Comparison of ENCODE assay signal across 24 cellular contexts in the genomic region with DNA sequence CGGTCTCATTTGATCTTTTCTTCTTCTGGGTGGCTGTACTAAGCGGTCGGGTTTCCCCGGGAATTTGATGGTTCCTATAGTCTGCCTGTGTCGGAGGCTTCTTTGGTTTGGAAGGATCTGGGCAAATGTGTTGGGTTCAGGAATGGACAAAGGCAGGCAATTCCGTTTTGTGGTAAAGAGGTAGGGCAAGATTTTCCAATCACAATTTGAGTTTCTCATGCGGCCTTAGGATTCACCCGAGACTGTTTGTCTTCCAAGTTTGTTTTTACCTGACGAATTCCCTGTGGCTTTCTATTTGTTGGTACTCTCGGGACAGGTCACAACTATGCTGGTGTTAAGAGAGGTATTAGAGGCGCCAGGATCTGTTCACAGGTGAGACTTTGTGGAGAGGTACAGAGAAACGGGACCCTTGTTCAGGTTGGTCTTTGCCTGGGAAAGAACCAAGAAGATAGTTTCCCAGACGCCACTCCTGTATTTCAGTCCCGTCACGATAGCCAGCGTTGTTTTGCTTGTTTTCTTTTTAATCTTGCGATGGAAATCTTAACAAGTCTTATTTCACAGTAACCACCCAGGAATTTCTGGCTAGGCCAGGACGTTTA. TPM values are rescaled to one million over a fixed set of nuclear protein-coding genes. Genes with fewer than 3 reads are reported as not detected.
DNase-seq lines count a peak whose midpoint lies in the region; ATAC-seq and TF ChIP-seq lines count a peak whose summit lies in the region.
"Had no signal": no experiment of that assay in that cellular context is flagged by ENCODE, and none has a peak within 500 bp of the region (broad histone marks: within the 10 kb centered on the region; RNA-seq: fewer than 3 reads in every experiment).

No MANE protein-coding gene starts in this region.

- H3K4me1 Mint-ChIP-seq in endothelial cell (ENCODE audit: unreplicated experiment) (peaks cover 14% of the 10 kb centered on the region), neural progenitor cell (peaks cover 35% of the 10 kb centered on the region)

- peak overlapping the region; percentile 94 for H3K9ac ChIP-seq in HUES6 (ENCODE audit: low read length)
- no peak overlapping the region for H3K9ac ChIP-seq in neural progenitor cell
- H3K9ac ChIP-seq: BLaER1 had no signal

- peaks cover 6% of the 10 kb centered on the region for H3K36me3 Mint-ChIP-seq in endothelial cell (ENCODE audit: low read depth, unreplicated experiment)
- H3K36me3 Mint-ChIP-seq in neural progenitor cell, result peaks cover 23% of the 10 kb centered on the region
- H3K36me3 Mint-ChIP-seq: memory B cell had no signal

- no peak for ATAC-seq in mucosa of descending colon
- ATAC-seq: gastroesophageal sphincter, HCT116 had no signal

- peaks cover 61% of the 10 kb centered on the region for H3K27me3 ChIP-seq in HUES6 (ENCODE audit: control insufficient read depth, insufficient read depth, low read length)
- H3K27me3 ChIP-seq in neural progenitor cell, result peaks cover 79% of the 10 kb centered on the region
- H3K27me3 ChIP-seq: ovary had no signal

- peaks cover 36% of the 10 kb centered on the region for H4K20me1 ChIP-seq in neural progenitor cell (ENCODE audit: low read depth)

- H3K4me3 Mint-ChIP-seq in endothelial cell (ENCODE audit: unreplicated experiment), result peak overlapping the region; percentile 90
- peak overlapping the region; percentile 90 for H3K4me3 Mint-ChIP-seq in neural progenitor cell
- H3K4me3 Mint-ChIP-seq: memory B cell had no signal

- no peak overlapping the region for H3K27ac Mint-ChIP-seq in endothelial cell (ENCODE audit: unreplicated experiment)
- H3K27ac Mint-ChIP-seq in neural progenitor cell, result peak overlapping the region; percentile 75
- H3K27ac Mint-ChIP-seq: memory B cell had no signal

- H2AFZ ChIP-seq in neural progenitor cell (replicated peaks), result no peak overlapping the region

- H3K9me3 Mint-ChIP-seq in endothelial cell (ENCODE audit: unreplicated experiment) (no peaks in the 10 kb centered on the region), neural progenitor cell (peaks cover 3% of the 10 kb centered on the region)
- H3K9me3 Mint-ChIP-seq: memory B cell had no signal

- H3K4me3 ChIP-seq in HUES6 (ENCODE audit: low read depth, low read length), result peak overlapping the region; percentile 62
- peak overlapping the region; percentile 56 for H3K4me3 ChIP-seq in neural progenitor cell
- no peak overlapping the region for H3K4me3 ChIP-seq in mucosa of descending colon
- H3K4me3 ChIP-seq: BLaER1, colonic mucosa, ovary had no signal

- H3K9me3 ChIP-seq in HUES6 (ENCODE audit: control insufficient read depth, insufficient read depth, low read depth, low read length), result no peaks in the 10 kb centered on the region
- H3K9me3 ChIP-seq in neural progenitor cell (ENCODE audit: low read depth), result no peaks in the 10 kb centered on the region
- H3K9me3 ChIP-seq in mucosa of descending colon, result no peaks in the 10 kb centered on the region
- H3K9me3 ChIP-seq: ascending aorta, colonic mucosa, gastroesophageal sphincter, ovary, transverse colon had no signal

- intact Hi-C loops in mucosa of descending colon (cut with DNase I, micrococcal nuclease), result no loop called here

- H3K27ac ChIP-seq in HUES6 (ENCODE audit: low read depth, low read length) (peak overlapping the region; percentile 11; the same call in 1 of the 2 replicates), neural progenitor cell (no peak overlapping the region)
- H3K27ac ChIP-seq: 22Rv1, ascending aorta, BLaER1, colonic mucosa, epithelial cell of prostate, gastroesophageal sphincter, ovary, transverse colon, WERI-Rb-1 had no signal

- H3K27me3 Mint-ChIP-seq in endothelial cell (ENCODE audit: unreplicated experiment), result peaks cover 19% of the 10 kb centered on the region
- peaks cover 19% of the 10 kb centered on the region for H3K27me3 Mint-ChIP-seq in neural progenitor cell (ENCODE audit: insufficient read depth, low read depth)

- DNase-seq in NCI-H748 (lab: John Stamatoyannopoulos, UW; ENCODE audit: unreplicated experiment) (peak; percentile 23), NCI-H748 treated with DMSO at 0.1 percent for 48 hours (lab: John Stamatoyannopoulos, UW) (no peak), endothelial cell (ENCODE audit: low spot score) (no peak), neural progenitor cell (ENCODE audit: low spot score) (peak; percentile 64), mucosa of descending colon (no peak), SHP77 treated with DMSO at 0.1 percent for 48 hours (lab: John Stamatoyannopoulos, UW) (no peak), ecto neural progenitor cell (ENCODE audit: low spot score) (no peak)
- DNase-seq: activated gamma-delta T cell; colonic mucosa; DMS53; NCI-H446; OCI-M1; ovary; stimulated activated CD4-positive, alpha-beta T cell treated with anti-CD3 and anti-CD28 coated beads, Interleukin-4, amount 100 ng/mL, for 4 hours; transverse colon; WERI-Rb-1 had no signal

- peaks cover 15% of the 10 kb centered on the region for H3K4me1 ChIP-seq in HUES6 (ENCODE audit: control insufficient read depth, insufficient read depth, low read length)
- H3K4me1 ChIP-seq in neural progenitor cell, result peaks cover 42% of the 10 kb centered on the region
- peaks cover 28% of the 10 kb centered on the region for H3K4me1 ChIP-seq in mucosa of descending colon (ENCODE audit: low read depth)

- no peak for TF ChIP-seq CTCF in endothelial cell (IDR thresholded peaks at IDR 0.05; ENCODE audit: unreplicated experiment)
- no peak for TF ChIP-seq CTCF in neural progenitor cell (IDR thresholded peaks at IDR 0.05)
- TF ChIP-seq CTCF in mucosa of descending colon (IDR thresholded peaks at IDR 0.05), result no peak

- peaks cover 36% of the 10 kb centered on the region for H3K79me2 ChIP-seq in neural progenitor cell (ENCODE audit: low read depth)

- H3K4me2 ChIP-seq in neural progenitor cell, result peak overlapping the region; percentile 93
- H3K4me2 ChIP-seq: BLaER1 had no signal

- H3K36me3 ChIP-seq in HUES6 (ENCODE audit: control insufficient read depth, insufficient read depth, low read length) (peaks cover 44% of the 10 kb centered on the region; the same call in 1 of the 2 replicates), neural progenitor cell (no peaks in the 10 kb centered on the region), mucosa of descending colon (ENCODE audit: low read depth) (no peaks in the 10 kb centered on the region)
- H3K36me3 ChIP-seq: ascending aorta, BLaER1, colonic mucosa, gastroesophageal sphincter, ovary, transverse colon, WERI-Rb-1 had no signal

- H3F3A ChIP-seq in neural progenitor cell (ENCODE audit: low read depth), result peaks cover 53% of the 10 kb centered on the region

RNA-seq across cellular contexts. Expression of gene SP5, which starts 3.0 kb away (rescaled TPM):
- 9.3 TPM for total RNA-seq in endothelial cell (ENCODE audit: unreplicated experiment)
- 3.0 and 8.5 TPM in 2 replicates for total RNA-seq in neural progenitor cell (ENCODE audit: low replicate concordance)
- total RNA-seq in mucosa of descending colon, result 1 to 10 TPM; 2.1 to 4.8 (median 2.3) TPM

RNA-seq across cellular contexts. Expression of gene ERICH2, which starts 52.1 kb away (rescaled TPM):
- total RNA-seq in endothelial cell (ENCODE audit: unreplicated experiment) (1.6 TPM), neural progenitor cell (ENCODE audit: low replicate concordance) (0.43 and 2.7 TPM in 2 replicates), mucosa of descending colon (under 1 TPM in 1 of 3 donors, not detected in 2; 0.92 TPM)
- total RNA-seq: ascending aorta, colonic mucosa, gastroesophageal sphincter, transverse colon had no signal

Comparison
In these comparisons a context has a peak if more than half of its experiments do, and no peak if none do; other contexts are left out.
1. DNase-seq: peak in NCI-H748 (single experiment) and neural progenitor cell (single experiment); none in NCI-H748 treated with DMSO at 0.1 percent for 48 hours (single experiment), endothelial cell (single experiment), mucosa of descending colon (0 of 3), SHP77 treated with DMSO at 0.1 percent for 48 hours (single experiment) and ecto neural progenitor cell (single experiment).